Comparison of ENCODE assay signal across 8 cellular contexts in genomic region chr12:46268349-46268616, GRCh38. TPM values are rescaled to one million over a fixed set of nuclear protein-coding genes. Genes with fewer than 3 reads are reported as not detected.
DNase-seq lines count a peak whose midpoint lies in the region; ATAC-seq, FAIRE-seq and TF ChIP-seq lines count a peak whose summit lies in the region.

No MANE protein-coding gene starts in this region.

- CTCF ChIA-PET in Panc1 (lab: Charles Lee) = no interaction called here

- H3K9me3 ChIP-seq in Panc1 (ENCODE audit: control insufficient read depth, insufficient read depth, low read depth, low read length) = no peaks in the 10 kb centered on the region
- no peaks in the 10 kb centered on the region for H3K9me3 ChIP-seq in gastroesophageal sphincter

- no peak for TF ChIP-seq POLR2A in gastroesophageal sphincter (IDR thresholded peaks at IDR 0.05)

- TF ChIP-seq EP300 in gastroesophageal sphincter (IDR thresholded peaks at IDR 0.05) = no peak

- POLR2A ChIA-PET in Panc1 (lab: Charles Lee) = interaction anchor here (0.5 to 0.9 kb wide), 4 partner anchors 31 to 931 kb away, joined by 3 to 8 read pairs (median 3); no protein-coding TSS in a partner anchor

- FAIRE-seq in GM19239 (lab: Jason Lieb, UNC) = peak; percentile 8

- intact Hi-C loops in Panc1 (cut with micrococcal nuclease; ENCODE audit: unreplicated experiment) = loop anchor here (10.0 kb wide), 1 partner anchor 97 kb away; no protein-coding TSS in a partner anchor

- ATAC-seq in Panc1 = no peak
- no peak for ATAC-seq in gastroesophageal sphincter
- ATAC-seq in HG03159 (IDR thresholded peaks at IDR 0.05; ENCODE audit: unreplicated experiment) = no peak

- H3K4me1 ChIP-seq in Panc1 (ENCODE audit: control insufficient read depth, insufficient read depth, low read length) (peaks cover 38% of the 10 kb centered on the region), gastroesophageal sphincter (peaks cover 0 to 50% (median 4%) of the 10 kb centered on the region in 3 donors)

- peak overlapping the region; percentile 97 to 98 for H3K4me3 ChIP-seq in Panc1 (ENCODE audit: low read depth in 2 of 2, low read length in 2 of 2)
- peak overlapping the region; percentile 63 to 69 for H3K4me3 ChIP-seq in gastroesophageal sphincter
- peak overlapping the region; percentile 79 for H3K4me3 ChIP-seq in skeletal muscle cell (ENCODE audit: low read depth, low read length)

- 0% methylated on average over 5 of the region's 16 CpGs; no CpG with 5 or more reads in 1 of the 2 donors for WGBS in gastroesophageal sphincter (ENCODE audit: low coverage in 1 of 2), 2 donors

- BruUV-seq in Panc1 (replicated peaks; lab: Mats Ljungman, UMichigan) = no TSS peak

- no peaks in the 10 kb centered on the region for H3K27me3 ChIP-seq in Panc1 (ENCODE audit: control insufficient read depth, insufficient read depth, low read length)
- H3K27me3 ChIP-seq in gastroesophageal sphincter = peaks cover 7% of the 10 kb centered on the region

- in situ Hi-C loops in Panc1 (cut with HindIII; ENCODE audit: low pct_unique_long_range_greater_than_20kb, low sequenced_read_pairs) = no loop called here

- H3K27ac ChIP-seq in Panc1 (ENCODE audit: low read length) (peak overlapping the region; percentile 99), gastroesophageal sphincter (peak overlapping the region; percentile 89 to 95 (median 91))

- H3K36me3 ChIP-seq in Panc1 (ENCODE audit: control insufficient read depth, insufficient read depth, low read length) (peaks cover 7% of the 10 kb centered on the region; the same call in 1 of the 2 replicates), gastroesophageal sphincter (no peaks in the 10 kb centered on the region)

- no peak for TF ChIP-seq CTCF in Panc1 (IDR thresholded peaks at IDR 0.05)
- no peak for TF ChIP-seq CTCF in gastroesophageal sphincter (IDR thresholded peaks at IDR 0.05)

- DNase-seq in GM19239 (ENCODE audit: insufficient read length, low spot score) = no peak
- DNase-seq in Panc1 (ENCODE audit: low read depth, low spot score) = no peak
- no peak for DNase-seq in skeletal muscle cell (ENCODE audit: low read depth)
- no peak for DNase-seq in NAMALWA (ENCODE audit: low spot score)
- no peak for DNase-seq in epidermal melanocyte (ENCODE audit: insufficient read length, low spot score)
- DNase-seq in NCI-H2171 treated with DMSO at 0.1 percent for 48 hours (lab: John Stamatoyannopoulos, UW) = no peak

RNA-seq across cellular contexts. Expression of gene SLC38A1, which starts 0.6 kb away (rescaled TPM):
- total RNA-seq in Panc1 (2021; ENCODE audit: unreplicated experiment) = 127 TPM
- 78.9 TPM for polyA plus RNA-seq in Panc1 (2012; ENCODE audit: insufficient read length)
- total RNA-seq in gastroesophageal sphincter = 100 to 1,000 TPM; 175 to 273 (median 195) TPM
